Comparison of ENCODE assay signal across 19 cellular contexts in the genomic region with DNA sequence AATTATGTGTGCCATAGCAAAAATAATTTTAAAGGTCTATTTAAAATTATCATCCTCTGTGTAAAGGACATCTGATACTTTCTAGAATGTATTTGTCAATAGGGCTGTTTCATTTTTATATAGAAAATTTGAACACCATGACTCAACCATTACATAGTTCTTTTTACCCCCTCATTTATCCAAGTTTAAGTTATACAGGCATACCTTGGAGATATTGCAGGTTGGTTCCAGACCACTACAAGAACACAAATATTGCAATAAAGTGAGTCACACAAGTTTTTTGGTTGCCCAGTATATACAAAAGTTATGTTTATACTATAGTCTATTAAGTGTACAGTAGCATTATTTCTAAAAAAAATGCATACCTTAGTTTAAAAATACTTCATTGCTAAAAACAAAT.
A peak's percentile ranks its signal among the peaks of the same experiment; 100 is the strongest.
DNase-seq lines count a peak whose midpoint lies in the region; ATAC-seq, FAIRE-seq and TF ChIP-seq lines count a peak whose summit lies in the region.
"Had no signal": no experiment of that assay in that cellular context is flagged by ENCODE, and none has a peak within 500 bp of the region (broad histone marks: within the 10 kb centered on the region; RNA-seq: fewer than 3 reads in every experiment).

No MANE protein-coding gene starts in this region.

- peak overlapping the region; percentile 75 for H3K27ac ChIP-seq in keratinocyte (ENCODE audit: control insufficient read depth, insufficient read depth, low read length)

- TF ChIP-seq CTCF in epithelial cell of esophagus (IDR thresholded peaks at IDR 0.05; ENCODE audit: insufficient read depth, low read depth, low read length, missing control alignments) (no peak), keratinocyte (optimal IDR thresholded peaks at IDR 0.05 in 1 of 3, IDR thresholded peaks at IDR 0.05 in 1 of 3, conservative IDR thresholded peaks at IDR 0.05 in 1 of 3; ENCODE audit: extremely low read depth in 1 of 3, insufficient read depth in 2 of 3, low read length in 3 of 3) (no peak)

- no peaks in the 10 kb centered on the region for H4K20me1 ChIP-seq in keratinocyte (ENCODE audit: control insufficient read depth, extremely low read depth, insufficient read depth, low read length)

- no peaks in the 10 kb centered on the region for H3K27me3 ChIP-seq in keratinocyte (ENCODE audit: control insufficient read depth, extremely low read depth, insufficient read depth, low read length)
- H3K27me3 ChIP-seq: BE2C had no signal

- H3K4me2 ChIP-seq in keratinocyte (ENCODE audit: control insufficient read depth, extremely low read depth, insufficient read depth, low read depth, low read length) = no peak overlapping the region

- H3K4me1 ChIP-seq in keratinocyte (ENCODE audit: control insufficient read depth, extremely low read depth, insufficient read depth, low read length) = peaks cover 28% of the 10 kb centered on the region
- H3K4me1 ChIP-seq: BE2C had no signal

- no peak overlapping the region for H3K4me3 ChIP-seq in epithelial cell of esophagus (ENCODE audit: low read length)
- H3K4me3 ChIP-seq in keratinocyte (ENCODE audit: control insufficient read depth in 2 of 3, extremely low read depth in 1 of 3, insufficient read depth in 2 of 3, low read depth in 1 of 3, low read length in 3 of 3) = no peak overlapping the region

- H3K9me1 ChIP-seq in keratinocyte (ENCODE audit: control insufficient read depth, extremely low read depth, insufficient read depth, low read length) = no peaks in the 10 kb centered on the region

- no peaks in the 10 kb centered on the region for H3K9me3 ChIP-seq in keratinocyte (ENCODE audit: control insufficient read depth, low read depth, low read length)
- H3K9me3 ChIP-seq: BE2C had no signal

- dilution Hi-C loops in keratinocyte (cut with MboI; ENCODE audit: extremely low pct_ligation_motif_present, low sequenced_read_pairs) = no loop called here

- no peak for ATAC-seq in sciatic nerve
- ATAC-seq: HepG2 had no signal

- H3K9ac ChIP-seq in keratinocyte (ENCODE audit: control insufficient read depth, extremely low read depth, insufficient read depth, low read length) = no peak overlapping the region

- FAIRE-seq in keratinocyte (lab: Jason Lieb, UNC) = no peak
- FAIRE-seq: A204.1, H1, HepG2 had no signal

- DNase-seq in NCI-H226 = peak; percentile 29
- DNase-seq in amniotic epithelial cell (ENCODE audit: low read depth) = peak; percentile 48
- peak; percentile 19 for DNase-seq in epithelial cell of esophagus (ENCODE audit: low read depth)
- DNase-seq in keratinocyte (ENCODE audit: low read depth, low spot score) = peak; percentile 25
- no peak for DNase-seq in middle frontal gyrus (ENCODE audit: extremely low spot score, low spot score)
- no peak for DNase-seq in ecto neural progenitor cell (ENCODE audit: low spot score)
- no peak for DNase-seq in sciatic nerve (ENCODE audit: low spot score)
- DNase-seq in NCI-H2196 treated with DMSO at 0.1 percent for 48 hours (lab: John Stamatoyannopoulos, UW; ENCODE audit: unreplicated experiment) = no peak
- DNase-seq: ACHN; BE2C; C1 segment of cervical spinal cord; CD4-positive, CD25-positive, alpha-beta regulatory T cell; CD8-positive, alpha-beta memory T cell; COR-L47; GDM1; H9 had no signal

- H3K36me3 ChIP-seq in keratinocyte (ENCODE audit: control insufficient read depth in 2 of 2, extremely low read depth in 1 of 2, insufficient read depth in 2 of 2, low read length in 2 of 2) = no peaks in the 10 kb centered on the region
- H3K36me3 ChIP-seq: BE2C had no signal

- H3K79me2 ChIP-seq in keratinocyte (ENCODE audit: control insufficient read depth, insufficient read depth, low read length) = no peaks in the 10 kb centered on the region

- H2AFZ ChIP-seq in keratinocyte (ENCODE audit: control insufficient read depth, low read length) = no peak overlapping the region

- intact Hi-C loops in sciatic nerve (cut with DNase I) = no loop called here

Comparison
In these comparisons a context has a peak if more than half of its experiments do, and no peak if none do; other contexts are left out.
1. DNase-seq: peak in NCI-H226 (single experiment), amniotic epithelial cell (single experiment), epithelial cell of esophagus (single experiment) and keratinocyte (single experiment); none in middle frontal gyrus (single experiment), ecto neural progenitor cell (single experiment), sciatic nerve (single experiment) and NCI-H2196 treated with DMSO at 0.1 percent for 48 hours (single experiment).